1 cellular context compared by ENCODE assay signal in the genomic region with DNA sequence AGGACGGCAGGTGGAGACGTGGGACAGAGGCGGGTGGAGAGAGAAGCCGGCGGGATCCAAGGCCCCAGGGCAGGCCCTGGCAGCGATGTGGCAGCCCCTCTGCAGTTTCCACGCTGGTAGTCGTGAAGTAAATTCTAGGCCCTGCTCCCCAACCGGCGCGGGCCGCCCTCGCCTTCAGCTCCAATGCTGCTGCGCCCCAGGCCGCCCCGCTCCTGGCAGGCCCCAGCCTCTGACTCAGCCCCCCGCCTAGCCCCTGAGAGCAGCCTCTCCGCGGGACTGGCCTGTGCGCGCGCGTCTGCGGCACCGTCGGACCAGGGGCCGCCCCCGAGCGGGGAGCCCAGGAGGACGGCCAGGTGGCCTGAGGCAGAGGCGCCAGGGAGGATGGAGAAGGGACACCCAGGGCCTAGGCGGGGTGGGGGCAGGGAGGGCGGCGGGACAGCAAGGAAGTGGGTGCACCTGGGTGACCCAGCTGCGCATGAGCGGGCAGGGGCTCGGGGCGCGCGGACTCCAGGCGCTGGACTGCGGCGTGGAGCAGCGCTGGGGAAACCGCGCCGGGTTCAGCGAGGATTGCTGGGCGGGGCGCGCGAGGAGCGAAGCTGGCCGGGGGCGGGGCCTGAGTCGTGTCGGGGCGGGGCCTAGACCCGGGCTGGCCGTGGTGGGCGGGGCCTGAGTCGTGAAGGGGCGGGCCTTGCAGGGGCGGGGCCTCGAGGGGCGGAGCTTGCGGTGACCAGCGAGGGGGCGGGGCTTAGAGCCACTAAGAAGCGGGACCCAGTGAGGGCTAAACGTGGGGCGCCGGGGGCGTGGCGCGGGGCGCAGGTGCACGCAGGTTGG.
TF ChIP-seq lines count a peak whose summit lies in the region.

No MANE protein-coding gene starts in this region.

TF ChIP-seq in HEK293, 187 proteins besides CTCF, POLR2A, EP300 and RAD21 (continued from another document and continues in another):
- TF ChIP-seq ZNF350 (tag by site-specific recombination; IDR thresholded peaks at IDR 0.05) (no peak), ZSCAN16 (tag by site-specific recombination; IDR thresholded peaks at IDR 0.05) (no peak), ZNF132 (tag by site-specific recombination; IDR thresholded peaks at IDR 0.05; ENCODE audit: borderline replicate concordance) (no peak), ZNF335 (tag by site-specific recombination; conservative IDR thresholded peaks at IDR 0.05) (peak; percentile 76), YY1 (tag by site-specific recombination; IDR thresholded peaks at IDR 0.05) (no peak), ZBTB20 (tag by site-specific recombination; IDR thresholded peaks at IDR 0.05) (peak; percentile 72; the same call in 1 of the 2 replicates), YY2 (tag by site-specific recombination; IDR thresholded peaks at IDR 0.05) (no peak), SCRT1 (tag by site-specific recombination; IDR thresholded peaks at IDR 0.05; ENCODE audit: borderline replicate concordance) (no peak), ZNF561 (tag by site-specific recombination; IDR thresholded peaks at IDR 0.05; ENCODE audit: borderline replicate concordance) (no peak), ZNF214 (tag by site-specific recombination; IDR thresholded peaks at IDR 0.05; ENCODE audit: borderline replicate concordance) (no peak), RBAK (tag by site-specific recombination; IDR thresholded peaks at IDR 0.05) (no peak), GLI4 (tag by site-specific recombination; IDR thresholded peaks at IDR 0.05) (no peak), ZNF529 (tag by site-specific recombination; IDR thresholded peaks at IDR 0.05; ENCODE audit: insufficient replicate concordance) (no peak), ZNF776 (tag by site-specific recombination; IDR thresholded peaks at IDR 0.05; ENCODE audit: borderline replicate concordance) (no peak), ZNF146 (tag by site-specific recombination; IDR thresholded peaks at IDR 0.05) (no peak), MYNN (tag by site-specific recombination; IDR thresholded peaks at IDR 0.05; ENCODE audit: borderline replicate concordance) (no peak), ZNF654 (tag by site-specific recombination; IDR thresholded peaks at IDR 0.05; ENCODE audit: low read depth) (no peak), ZNF785 (tag by site-specific recombination; IDR thresholded peaks at IDR 0.05) (no peak), ZBTB17 (tag by site-specific recombination; IDR thresholded peaks at IDR 0.05) (peak; percentile 13; the same call in 1 of the 2 replicates), ZNF623 (tag by site-specific recombination; IDR thresholded peaks at IDR 0.05) (no peak), ZXDB (tag by site-specific recombination; IDR thresholded peaks at IDR 0.05) (peak; percentile 75), ZNF521 (tag by site-specific recombination; IDR thresholded peaks at IDR 0.05) (no peak), ZBTB8A (tag by site-specific recombination; IDR thresholded peaks at IDR 0.05) (peak; percentile 23; the same call in 1 of the 2 replicates), ZNF394 (tag by site-specific recombination; IDR thresholded peaks at IDR 0.05; ENCODE audit: borderline replicate concordance) (no peak), KLF1 (tag by site-specific recombination; IDR thresholded peaks at IDR 0.05) (peak; percentile 39; the same call in 1 of the 2 replicates), ZFP3 (tag by site-specific recombination; IDR thresholded peaks at IDR 0.05; ENCODE audit: low read depth) (no peak), ZNF610 (tag by site-specific recombination; IDR thresholded peaks at IDR 0.05; ENCODE audit: borderline replicate concordance) (no peak), ZNF292 (tag by site-specific recombination; IDR thresholded peaks at IDR 0.05; ENCODE audit: borderline replicate concordance, low read depth) (no peak), ZNF302 (tag by site-specific recombination; IDR thresholded peaks at IDR 0.05; ENCODE audit: low read depth) (no peak), MZF1 (tag by site-specific recombination; IDR thresholded peaks at IDR 0.05; ENCODE audit: borderline replicate concordance) (no peak), ZNF157 (tag by site-specific recombination; IDR thresholded peaks at IDR 0.05) (no peak), GFI1B (tag by site-specific recombination; IDR thresholded peaks at IDR 0.05) (no peak), ZBTB48 (tag by site-specific recombination; IDR thresholded peaks at IDR 0.05) (peak; percentile 39; the same call in 1 of the 2 replicates), SP7 (tag by site-specific recombination; IDR thresholded peaks at IDR 0.05) (0 out of 2 replicates have a peak, but pooled peaks have one; percentile 21), ZNF677 (tag by site-specific recombination; IDR thresholded peaks at IDR 0.05) (no peak), PRDM1 (tag by site-specific recombination; IDR thresholded peaks at IDR 0.05) (no peak), ZFP37 (tag by site-specific recombination; IDR thresholded peaks at IDR 0.05) (no peak), SP3 (tag by site-specific recombination; IDR thresholded peaks at IDR 0.05) (peak; percentile 57), ZNF354C (tag by site-specific recombination; IDR thresholded peaks at IDR 0.05; ENCODE audit: borderline replicate concordance, low read depth) (no peak), ZNF239 (tag by site-specific recombination; IDR thresholded peaks at IDR 0.05) (no peak)
- TF ChIP-seq, protein P1, sequence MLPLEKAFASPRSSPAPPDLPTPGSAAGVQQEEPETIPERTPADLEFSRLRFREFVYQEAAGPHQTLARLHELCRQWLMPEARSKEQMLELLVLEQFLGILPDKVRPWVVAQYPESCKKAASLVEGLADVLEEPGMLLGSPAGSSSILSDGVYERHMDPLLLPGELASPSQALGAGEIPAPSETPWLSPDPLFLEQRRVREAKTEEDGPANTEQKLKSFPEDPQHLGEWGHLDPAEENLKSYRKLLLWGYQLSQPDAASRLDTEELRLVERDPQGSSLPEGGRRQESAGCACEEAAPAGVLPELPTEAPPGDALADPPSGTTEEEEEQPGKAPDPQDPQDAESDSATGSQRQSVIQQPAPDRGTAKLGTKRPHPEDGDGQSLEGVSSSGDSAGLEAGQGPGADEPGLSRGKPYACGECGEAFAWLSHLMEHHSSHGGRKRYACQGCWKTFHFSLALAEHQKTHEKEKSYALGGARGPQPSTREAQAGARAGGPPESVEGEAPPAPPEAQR (tag by site-specific recombination; IDR thresholded peaks at IDR 0.05): no peak
- TF ChIP-seq, protein P2, sequence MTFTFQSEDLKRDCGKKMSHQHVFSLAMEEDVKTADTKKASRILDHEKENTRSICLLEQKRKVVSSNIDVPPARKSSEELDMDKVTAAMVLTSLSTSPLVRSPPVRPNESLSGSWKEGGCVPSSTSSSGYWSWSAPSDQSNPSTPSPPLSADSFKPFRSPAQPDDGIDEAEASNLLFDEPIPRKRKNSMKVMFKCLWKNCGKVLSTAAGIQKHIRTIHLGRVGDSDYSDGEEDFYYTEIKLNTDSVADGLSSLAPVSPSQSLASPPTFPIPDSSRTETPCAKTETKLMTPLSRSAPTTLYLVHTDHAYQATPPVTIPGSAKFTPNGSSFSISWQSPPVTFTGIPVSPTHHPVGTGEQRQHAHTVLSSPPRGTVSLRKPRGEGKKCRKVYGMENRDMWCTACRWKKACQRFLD (tag by site-specific recombination; IDR thresholded peaks at IDR 0.05): no peak
- TF ChIP-seq, protein P3, sequence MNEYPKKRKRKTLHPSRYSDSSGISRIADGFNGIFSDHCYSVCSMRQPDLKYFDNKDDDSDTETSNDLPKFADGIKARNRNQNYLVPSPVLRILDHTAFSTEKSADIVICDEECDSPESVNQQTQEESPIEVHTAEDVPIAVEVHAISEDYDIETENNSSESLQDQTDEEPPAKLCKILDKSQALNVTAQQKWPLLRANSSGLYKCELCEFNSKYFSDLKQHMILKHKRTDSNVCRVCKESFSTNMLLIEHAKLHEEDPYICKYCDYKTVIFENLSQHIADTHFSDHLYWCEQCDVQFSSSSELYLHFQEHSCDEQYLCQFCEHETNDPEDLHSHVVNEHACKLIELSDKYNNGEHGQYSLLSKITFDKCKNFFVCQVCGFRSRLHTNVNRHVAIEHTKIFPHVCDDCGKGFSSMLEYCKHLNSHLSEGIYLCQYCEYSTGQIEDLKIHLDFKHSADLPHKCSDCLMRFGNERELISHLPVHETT (tag by site-specific recombination; IDR thresholded peaks at IDR 0.05): no peak
- TF ChIP-seq, protein P4, sequence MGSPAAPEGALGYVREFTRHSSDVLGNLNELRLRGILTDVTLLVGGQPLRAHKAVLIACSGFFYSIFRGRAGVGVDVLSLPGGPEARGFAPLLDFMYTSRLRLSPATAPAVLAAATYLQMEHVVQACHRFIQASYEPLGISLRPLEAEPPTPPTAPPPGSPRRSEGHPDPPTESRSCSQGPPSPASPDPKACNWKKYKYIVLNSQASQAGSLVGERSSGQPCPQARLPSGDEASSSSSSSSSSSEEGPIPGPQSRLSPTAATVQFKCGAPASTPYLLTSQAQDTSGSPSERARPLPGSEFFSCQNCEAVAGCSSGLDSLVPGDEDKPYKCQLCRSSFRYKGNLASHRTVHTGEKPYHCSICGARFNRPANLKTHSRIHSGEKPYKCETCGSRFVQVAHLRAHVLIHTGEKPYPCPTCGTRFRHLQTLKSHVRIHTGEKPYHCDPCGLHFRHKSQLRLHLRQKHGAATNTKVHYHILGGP (tag by site-specific recombination; IDR thresholded peaks at IDR 0.05): no peak
- TF ChIP-seq, protein P5, sequence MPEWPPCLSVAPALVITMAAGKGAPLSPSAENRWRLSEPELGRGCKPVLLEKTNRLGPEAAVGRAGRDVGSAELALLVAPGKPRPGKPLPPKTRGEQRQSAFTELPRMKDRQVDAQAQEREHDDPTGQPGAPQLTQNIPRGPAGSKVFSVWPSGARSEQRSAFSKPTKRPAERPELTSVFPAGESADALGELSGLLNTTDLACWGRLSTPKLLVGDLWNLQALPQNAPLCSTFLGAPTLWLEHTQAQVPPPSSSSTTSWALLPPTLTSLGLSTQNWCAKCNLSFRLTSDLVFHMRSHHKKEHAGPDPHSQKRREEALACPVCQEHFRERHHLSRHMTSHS (tag by site-specific recombination; IDR thresholded peaks at IDR 0.05): no peak
- TF ChIP-seq, protein P6, sequence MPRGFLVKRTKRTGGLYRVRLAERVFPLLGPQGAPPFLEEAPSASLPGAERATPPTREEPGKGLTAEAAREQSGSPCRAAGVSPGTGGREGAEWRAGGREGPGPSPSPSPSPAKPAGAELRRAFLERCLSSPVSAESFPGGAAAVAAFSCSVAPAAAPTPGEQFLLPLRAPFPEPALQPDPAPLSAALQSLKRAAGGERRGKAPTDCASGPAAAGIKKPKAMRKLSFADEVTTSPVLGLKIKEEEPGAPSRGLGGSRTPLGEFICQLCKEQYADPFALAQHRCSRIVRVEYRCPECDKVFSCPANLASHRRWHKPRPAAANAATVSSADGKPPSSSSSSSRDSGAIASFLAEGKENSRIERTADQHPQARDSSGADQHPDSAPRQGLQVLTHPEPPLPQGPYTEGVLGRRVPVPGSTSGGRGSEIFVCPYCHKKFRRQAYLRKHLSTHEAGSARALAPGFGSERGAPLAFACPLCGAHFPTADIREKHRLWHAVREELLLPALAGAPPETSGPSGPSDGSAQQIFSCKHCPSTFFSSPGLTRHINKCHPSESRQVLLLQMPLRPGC (tag by site-specific recombination; IDR thresholded peaks at IDR 0.05): no peak
- TF ChIP-seq, protein P7, sequence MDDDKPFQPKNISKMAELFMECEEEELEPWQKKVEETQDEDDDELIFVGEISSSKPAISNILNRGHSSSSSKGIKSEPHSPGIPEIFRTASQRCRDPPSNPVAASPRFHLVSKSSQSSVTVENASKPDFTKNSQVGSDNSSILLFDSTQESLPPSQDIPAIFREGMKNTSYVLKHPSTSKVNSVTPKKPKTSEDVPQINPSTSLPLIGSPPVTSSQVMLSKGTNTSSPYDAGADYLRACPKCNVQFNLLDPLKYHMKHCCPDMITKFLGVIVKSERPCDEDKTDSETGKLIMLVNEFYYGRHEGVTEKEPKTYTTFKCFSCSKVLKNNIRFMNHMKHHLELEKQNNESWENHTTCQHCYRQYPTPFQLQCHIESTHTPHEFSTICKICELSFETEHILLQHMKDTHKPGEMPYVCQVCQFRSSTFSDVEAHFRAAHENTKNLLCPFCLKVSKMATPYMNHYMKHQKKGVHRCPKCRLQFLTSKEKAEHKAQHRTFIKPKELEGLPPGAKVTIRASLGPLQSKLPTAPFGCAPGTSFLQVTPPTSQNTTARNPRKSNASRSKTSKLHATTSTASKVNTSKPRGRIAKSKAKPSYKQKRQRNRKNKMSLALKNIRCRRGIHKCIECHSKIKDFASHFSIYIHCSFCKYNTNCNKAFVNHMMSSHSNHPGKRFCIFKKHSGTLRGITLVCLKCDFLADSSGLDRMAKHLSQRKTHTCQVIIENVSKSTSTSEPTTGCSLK (tag by site-specific recombination; IDR thresholded peaks at IDR 0.05): no peak
- TF ChIP-seq, protein P8, sequence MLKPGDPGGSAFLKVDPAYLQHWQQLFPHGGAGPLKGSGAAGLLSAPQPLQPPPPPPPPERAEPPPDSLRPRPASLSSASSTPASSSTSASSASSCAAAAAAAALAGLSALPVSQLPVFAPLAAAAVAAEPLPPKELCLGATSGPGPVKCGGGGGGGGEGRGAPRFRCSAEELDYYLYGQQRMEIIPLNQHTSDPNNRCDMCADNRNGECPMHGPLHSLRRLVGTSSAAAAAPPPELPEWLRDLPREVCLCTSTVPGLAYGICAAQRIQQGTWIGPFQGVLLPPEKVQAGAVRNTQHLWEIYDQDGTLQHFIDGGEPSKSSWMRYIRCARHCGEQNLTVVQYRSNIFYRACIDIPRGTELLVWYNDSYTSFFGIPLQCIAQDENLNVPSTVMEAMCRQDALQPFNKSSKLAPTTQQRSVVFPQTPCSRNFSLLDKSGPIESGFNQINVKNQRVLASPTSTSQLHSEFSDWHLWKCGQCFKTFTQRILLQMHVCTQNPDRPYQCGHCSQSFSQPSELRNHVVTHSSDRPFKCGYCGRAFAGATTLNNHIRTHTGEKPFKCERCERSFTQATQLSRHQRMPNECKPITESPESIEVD (tag by site-specific recombination; IDR thresholded peaks at IDR 0.05): no peak
- TF ChIP-seq, protein P9, sequence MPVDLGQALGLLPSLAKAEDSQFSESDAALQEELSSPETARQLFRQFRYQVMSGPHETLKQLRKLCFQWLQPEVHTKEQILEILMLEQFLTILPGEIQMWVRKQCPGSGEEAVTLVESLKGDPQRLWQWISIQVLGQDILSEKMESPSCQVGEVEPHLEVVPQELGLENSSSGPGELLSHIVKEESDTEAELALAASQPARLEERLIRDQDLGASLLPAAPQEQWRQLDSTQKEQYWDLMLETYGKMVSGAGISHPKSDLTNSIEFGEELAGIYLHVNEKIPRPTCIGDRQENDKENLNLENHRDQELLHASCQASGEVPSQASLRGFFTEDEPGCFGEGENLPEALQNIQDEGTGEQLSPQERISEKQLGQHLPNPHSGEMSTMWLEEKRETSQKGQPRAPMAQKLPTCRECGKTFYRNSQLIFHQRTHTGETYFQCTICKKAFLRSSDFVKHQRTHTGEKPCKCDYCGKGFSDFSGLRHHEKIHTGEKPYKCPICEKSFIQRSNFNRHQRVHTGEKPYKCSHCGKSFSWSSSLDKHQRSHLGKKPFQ (tag by site-specific recombination; IDR thresholded peaks at IDR 0.05): no peak
- TF ChIP-seq, protein P10, sequence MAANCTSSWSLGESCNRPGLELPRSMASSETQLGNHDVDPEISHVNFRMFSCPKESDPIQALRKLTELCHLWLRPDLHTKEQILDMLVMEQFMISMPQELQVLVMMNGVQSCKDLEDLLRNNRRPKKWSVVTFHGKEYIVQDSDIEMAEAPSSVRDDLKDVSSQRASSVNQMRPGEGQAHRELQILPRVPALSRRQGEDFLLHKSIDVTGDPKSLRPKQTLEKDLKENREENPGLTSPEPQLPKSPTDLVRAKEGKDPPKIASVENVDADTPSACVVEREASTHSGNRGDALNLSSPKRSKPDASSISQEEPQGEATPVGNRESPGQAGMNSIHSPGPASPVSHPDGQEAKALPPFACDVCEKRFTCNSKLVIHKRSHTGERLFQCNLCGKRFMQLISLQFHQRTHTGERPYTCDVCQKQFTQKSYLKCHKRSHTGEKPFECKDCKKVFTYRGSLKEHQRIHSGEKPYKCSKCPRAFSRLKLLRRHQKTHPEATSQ (tag by site-specific recombination; IDR thresholded peaks at IDR 0.05): no peak
